11 cellular contexts compared by ENCODE assay signal in the genomic region with DNA sequence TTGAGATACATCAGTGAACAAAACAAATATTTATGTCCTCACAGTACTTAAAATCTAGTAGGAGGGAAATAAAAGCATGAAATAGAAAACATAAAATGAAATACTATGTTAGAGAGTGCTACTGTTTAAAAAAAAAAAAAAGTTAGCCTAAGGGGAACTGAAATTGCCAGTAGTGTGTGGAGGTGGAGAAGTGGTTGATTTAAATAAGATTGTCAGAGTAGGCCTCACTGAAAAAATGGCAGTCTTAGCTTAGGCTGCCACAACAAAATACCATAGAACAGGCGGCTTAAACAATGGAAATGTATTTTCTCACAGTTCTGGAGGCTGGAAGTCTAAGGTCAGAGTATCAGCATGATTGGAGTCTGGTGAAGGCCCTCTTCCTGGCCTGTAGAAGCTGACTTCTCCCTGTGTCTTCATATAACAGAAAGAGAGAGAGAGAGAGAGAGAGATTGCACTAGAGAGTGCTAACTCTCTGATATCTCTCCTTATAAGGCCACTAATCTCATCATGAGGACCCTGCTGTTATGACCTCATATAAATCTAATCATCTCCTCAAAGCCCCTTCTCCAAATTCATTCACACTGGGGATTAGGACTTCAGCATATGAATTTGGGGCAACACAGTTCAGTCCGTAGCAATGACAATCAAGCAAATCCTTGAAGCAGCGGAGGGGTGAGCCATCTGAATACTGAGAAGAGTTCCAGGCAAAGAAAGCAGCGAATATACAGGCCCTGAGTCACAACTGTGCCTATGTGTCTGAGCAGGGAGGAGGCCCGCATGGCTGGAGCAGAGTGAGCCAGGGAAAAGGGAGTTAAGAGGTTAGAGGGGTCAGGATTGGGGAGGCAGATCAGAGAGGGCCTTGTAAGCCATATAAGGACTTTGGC. TPM values are rescaled to one million over a fixed set of nuclear protein-coding genes. Genes with fewer than 3 reads are reported as not detected.
DNase-seq lines count a peak whose midpoint lies in the region; ATAC-seq and TF ChIP-seq lines count a peak whose summit lies in the region.
"Had no signal": no experiment of that assay in that cellular context is flagged by ENCODE, and none has a peak within 500 bp of the region (broad histone marks: within the 10 kb centered on the region; RNA-seq: fewer than 3 reads in every experiment).

No MANE protein-coding gene starts in this region.

- peak; percentile 85 for DNase-seq in NCI-H82 (lab: John Stamatoyannopoulos, UW)
- peak; percentile 23 for DNase-seq in neural progenitor cell (ENCODE audit: low spot score)
- DNase-seq in PC-3 = no peak
- no peak for DNase-seq in superior temporal gyrus (ENCODE audit: extremely low spot score)
- DNase-seq in hepatocyte (ENCODE audit: low spot score) = no peak
- DNase-seq in NCI-H146 treated with DMSO at 0.1 percent for 48 hours (lab: John Stamatoyannopoulos, UW; ENCODE audit: unreplicated experiment) = no peak

- H4K20me1 ChIP-seq in neural progenitor cell (ENCODE audit: low read depth) (no peaks in the 10 kb centered on the region), PC-3 (ENCODE audit: low read length) (no peaks in the 10 kb centered on the region), hepatocyte (ENCODE audit: insufficient read depth, poor library complexity, severe bottlenecking) (no peaks in the 10 kb centered on the region)

- H3K27ac ChIP-seq in neural progenitor cell (no peak overlapping the region), PC-3 (ENCODE audit: low read length) (no peak overlapping the region), hepatocyte (no peak overlapping the region)
- H3K27ac ChIP-seq: SK-N-MC had no signal

- H3K9me2 ChIP-seq in PC-3 (replicated peaks; ENCODE audit: low read length) (no peaks in the 10 kb centered on the region), hepatocyte (replicated peaks; ENCODE audit: insufficient read depth) (no peaks in the 10 kb centered on the region)

- no peaks in the 10 kb centered on the region for H3F3A ChIP-seq in neural progenitor cell (ENCODE audit: low read depth)
- no peaks in the 10 kb centered on the region for H3F3A ChIP-seq in PC-3 (ENCODE audit: low read length, unreplicated experiment)

- no peaks in the 10 kb centered on the region for H3K9me3 ChIP-seq in neural progenitor cell (ENCODE audit: low read depth)
- H3K9me3 ChIP-seq in PC-3 (ENCODE audit: low read length) = no peaks in the 10 kb centered on the region
- H3K9me3 ChIP-seq in hepatocyte (ENCODE audit: low read depth) = no peaks in the 10 kb centered on the region

- H3K4me3 Mint-ChIP-seq in neural progenitor cell = no peak overlapping the region
- H3K4me3 Mint-ChIP-seq: brain had no signal

- no TSS peak for BruUV-seq in PC-3 (replicated peaks; lab: Mats Ljungman, UMichigan)

- ATAC-seq in GM19043 (IDR thresholded peaks at IDR 0.05; ENCODE audit: low read depth, unreplicated experiment) = peak; percentile 84
- ATAC-seq in HG02798 (IDR thresholded peaks at IDR 0.05; ENCODE audit: poor library complexity, unreplicated experiment) = peak; percentile 91
- no peak for ATAC-seq in PC-3

- H3K4me2 ChIP-seq in neural progenitor cell (no peak overlapping the region), PC-3 (ENCODE audit: low read length) (no peak overlapping the region), hepatocyte (no peak overlapping the region)

- H3K4me3 ChIP-seq in neural progenitor cell = no peak overlapping the region
- H3K4me3 ChIP-seq in PC-3 (ENCODE audit: low read length) = no peak overlapping the region
- no peak overlapping the region for H3K4me3 ChIP-seq in hepatocyte
- H3K4me3 ChIP-seq: SK-N-MC had no signal

- no peaks in the 10 kb centered on the region for H3K79me2 ChIP-seq in neural progenitor cell (ENCODE audit: low read depth)
- no peaks in the 10 kb centered on the region for H3K79me2 ChIP-seq in PC-3 (ENCODE audit: low read length)
- H3K79me2 ChIP-seq in hepatocyte = no peaks in the 10 kb centered on the region

- peak overlapping the region; percentile 76 for H3K27ac Mint-ChIP-seq in neural progenitor cell

- H3K27me3 Mint-ChIP-seq in neural progenitor cell (ENCODE audit: insufficient read depth, low read depth) = no peaks in the 10 kb centered on the region
- H3K27me3 Mint-ChIP-seq: brain had no signal

- H3K4me1 ChIP-seq in neural progenitor cell (no peaks in the 10 kb centered on the region), PC-3 (ENCODE audit: insufficient read depth, low read length) (no peaks in the 10 kb centered on the region), hepatocyte (ENCODE audit: insufficient read depth) (no peaks in the 10 kb centered on the region)

- intact Hi-C loops in PC-3 (cut with micrococcal nuclease) = no loop called here

- peaks cover 14% of the 10 kb centered on the region for H3K4me1 Mint-ChIP-seq in neural progenitor cell

- POLR2A ChIA-PET in PC-3 (lab: Charles Lee; ENCODE audit: unreplicated experiment) = no interaction called here

- H2AFZ ChIP-seq in neural progenitor cell (replicated peaks) (peak overlapping the region; percentile 89), PC-3 (ENCODE audit: low read length) (no peak overlapping the region), hepatocyte (no peak overlapping the region)

- no peaks in the 10 kb centered on the region for H3K36me3 Mint-ChIP-seq in neural progenitor cell
- H3K36me3 Mint-ChIP-seq: brain had no signal

- H3K27me3 ChIP-seq in neural progenitor cell (no peaks in the 10 kb centered on the region), PC-3 (ENCODE audit: low read length) (no peaks in the 10 kb centered on the region), hepatocyte (no peaks in the 10 kb centered on the region)

- H3K9ac ChIP-seq in neural progenitor cell = no peak overlapping the region
- no peak overlapping the region for H3K9ac ChIP-seq in PC-3 (ENCODE audit: low read length)

- TF ChIP-seq CTCF in neural progenitor cell (IDR thresholded peaks at IDR 0.05) = no peak
- no peak for TF ChIP-seq CTCF in PC-3 (conservative IDR thresholded peaks at IDR 0.05; ENCODE audit: low read depth, low read length)
- no peak for TF ChIP-seq CTCF in hepatocyte (IDR thresholded peaks at IDR 0.05; ENCODE audit: poor library complexity)

- H3K9me3 Mint-ChIP-seq in neural progenitor cell = no peaks in the 10 kb centered on the region
- H3K9me3 Mint-ChIP-seq: brain had no signal

- no peaks in the 10 kb centered on the region for H3K36me3 ChIP-seq in neural progenitor cell
- H3K36me3 ChIP-seq in PC-3 (ENCODE audit: low read depth, low read length) = no peaks in the 10 kb centered on the region
- no peaks in the 10 kb centered on the region for H3K36me3 ChIP-seq in hepatocyte (replicated peaks; ENCODE audit: insufficient read depth, low read depth)

- WGBS in hepatocyte (ENCODE audit: low lambda C conversion rate, missing lambda C conversion rate) = 70% methylated on average over 5 of the region's 5 CpGs

- CTCF ChIA-PET in PC-3 (lab: Charles Lee) = no interaction called here

RNA-seq across cellular contexts. Expression of gene LRRC34, which starts 23.6 kb away (rescaled TPM):
- total RNA-seq in neural progenitor cell (ENCODE audit: low replicate concordance) = 12.5 and 54.8 TPM in 2 replicates
- 1.8 and 3.8 TPM in 2 replicates for total RNA-seq in PC-3 (2014; rRNA removed)
- total RNA-seq in hepatocyte = 0.97 and 1.0 TPM in 2 replicates
- 0.50 TPM in 1 of 2 replicates, not detected in the other for polyA plus RNA-seq in hepatocyte

RNA-seq across cellular contexts. Expression of gene LRRIQ4, which starts 23.6 kb away (rescaled TPM):
- total RNA-seq in neural progenitor cell (ENCODE audit: low replicate concordance) (not detected in 2 replicates), PC-3 (2014; rRNA removed) (0.52 TPM in 1 of 2 replicates, not detected in the other), hepatocyte (not detected in 2 replicates)
- not detected in 2 replicates for polyA plus RNA-seq in hepatocyte

RNA-seq across cellular contexts. Expression of gene LRRC31, which starts 33.4 kb away (rescaled TPM):
- total RNA-seq in neural progenitor cell (ENCODE audit: low replicate concordance) = not detected in 2 replicates
- total RNA-seq in PC-3 (2014; rRNA removed) = 0.04 TPM in 1 of 2 replicates, not detected in the other
- total RNA-seq in hepatocyte = 6.1 and 6.5 TPM in 2 replicates
- 1.1 and 1.4 TPM in 2 replicates for polyA plus RNA-seq in hepatocyte
- total RNA-seq: kidney epithelial cell had no signal

Comparison
In these comparisons a context has a peak if more than half of its experiments do, and no peak if none do; other contexts are left out.
1. DNase-seq: peak in NCI-H82 (single experiment) and neural progenitor cell (single experiment); none in PC-3 (single experiment), superior temporal gyrus (single experiment), hepatocyte (single experiment) and NCI-H146 treated with DMSO at 0.1 percent for 48 hours (single experiment).